18 cellular contexts compared by ENCODE assay signal in genomic region chr4:21625447-21625846, GRCh38.
DNase-seq lines count a peak whose midpoint lies in the region; ATAC-seq, FAIRE-seq and TF ChIP-seq lines count a peak whose summit lies in the region.
"Had no signal": no experiment of that assay in that cellular context is flagged by ENCODE, and none has a peak within 500 bp of the region (broad histone marks: within the 10 kb centered on the region; RNA-seq: fewer than 3 reads in every experiment).

No MANE protein-coding gene starts in this region.

- no peaks in the 10 kb centered on the region for H3K27me3 ChIP-seq in thyroid gland

- H3K27ac ChIP-seq in thyroid gland, result peak overlapping the region in 1 of 3 donors; percentile 40
- H3K27ac ChIP-seq: 22Rv1, A549, C4-2B, GM23248 had no signal

- FAIRE-seq in D721Med (lab: Jason Lieb, UNC), result peak; percentile 38
- FAIRE-seq: A549, G401.6, GM12891, GM19239, K562 had no signal

- no peak overlapping the region for H3K4me3 ChIP-seq in thyroid gland (replicated peaks in 1 of 3)
- H3K4me3 ChIP-seq: A549, GM23248, HAP-1, K562 had no signal

- no peaks in the 10 kb centered on the region for H3K36me3 ChIP-seq in thyroid gland
- H3K36me3 ChIP-seq: HAP-1 had no signal

- H3K4me1 ChIP-seq in thyroid gland, result peaks cover 0 to 12% of the 10 kb centered on the region in 2 donors
- H3K4me1 ChIP-seq: A549, HAP-1 had no signal

- peak; percentile 14 for DNase-seq in DMS53 (lab: John Stamatoyannopoulos, UW)
- DNase-seq in DMS53 treated with DMSO at 0.1 percent for 48 hours (lab: John Stamatoyannopoulos, UW; ENCODE audit: unreplicated experiment), result no peak
- DNase-seq in D721Med (ENCODE audit: insufficient read length, low spot score), result no peak
- DNase-seq in NCI-H345 (lab: John Stamatoyannopoulos, UW), result peak; percentile 31
- peak; percentile 2 to 19 for DNase-seq in thyroid gland
- no peak for DNase-seq in NCI-H2227 (lab: John Stamatoyannopoulos, UW; ENCODE audit: unreplicated experiment)
- DNase-seq: AML-193; CD4-positive, alpha-beta T cell; GM23248 had no signal

- WGBS in thyroid gland, 2 donors, result 17 to 48% methylated on average over 1 of the region's 1 CpG

- TF ChIP-seq CTCF in D721Med (IDR thresholded peaks at IDR 0.05; ENCODE audit: insufficient read depth, missing control alignments), result no peak
- no peak for TF ChIP-seq CTCF in thyroid gland (IDR thresholded peaks at IDR 0.05)

- no peak for ATAC-seq in GM21576 (IDR thresholded peaks at IDR 0.05; ENCODE audit: unreplicated experiment)
- ATAC-seq: A549, K562 had no signal

- intact Hi-C loops in thyroid gland (cut with DNase I), result no loop called here

- H3K9me3 ChIP-seq in thyroid gland, result no peaks in the 10 kb centered on the region
- H3K9me3 ChIP-seq: A549, HAP-1 had no signal

- no peak for TF ChIP-seq POLR2A in thyroid gland (IDR thresholded peaks at IDR 0.05)

Comparison
In these comparisons a context has a peak if more than half of its experiments do, and no peak if none do; other contexts are left out.
1. DNase-seq: peak in DMS53 (single experiment), NCI-H345 (single experiment) and thyroid gland (2 of 2); none in DMS53 treated with DMSO at 0.1 percent for 48 hours (single experiment), D721Med (single experiment) and NCI-H2227 (single experiment).